29 cellular contexts compared by ENCODE assay signal in genomic region chr11:103737791-103738190, GRCh38.
DNase-seq lines count a peak whose midpoint lies in the region; ATAC-seq, FAIRE-seq and TF ChIP-seq lines count a peak whose summit lies in the region.
"Had no signal": no experiment of that assay in that cellular context is flagged by ENCODE, and none has a peak within 500 bp of the region (broad histone marks: within the 10 kb centered on the region; RNA-seq: fewer than 3 reads in every experiment).

No MANE protein-coding gene starts in this region.

- H3K4ac ChIP-seq in H1 (replicated peaks; ENCODE audit: insufficient read length, low read depth, low read length) (no peak overlapping the region), mesendoderm (ENCODE audit: low read depth, low read length) (no peak overlapping the region)

- no peak overlapping the region for H4K91ac ChIP-seq in H1 (replicated peaks; ENCODE audit: insufficient read length, low read length)

- H2BK5ac ChIP-seq in H1 (ENCODE audit: low read depth, low read length) (no peak overlapping the region), mesendoderm (ENCODE audit: low read length) (no peak overlapping the region)

- no peak overlapping the region for H3K23ac ChIP-seq in H1 (ENCODE audit: insufficient read length)
- H3K23ac ChIP-seq in mesendoderm (ENCODE audit: low read length): no peak overlapping the region

- DNase-seq in Right ventricle myocardium superior: peak; percentile 48
- no peak for DNase-seq in cardiac septum (ENCODE audit: low spot score)
- no peak for DNase-seq in H1 (ENCODE audit: low read depth in 1 of 2, low spot score in 2 of 2)
- DNase-seq in mesendoderm: peak; percentile 12
- DNase-seq in progenitor cell of endocrine pancreas (ENCODE audit: low spot score, unreplicated experiment): no peak
- DNase-seq in activated CD4-positive, alpha-beta T cell treated with anti-CD3 and anti-CD28 coated beads, Interleukin-2, amount 50 U/mL, for 48 hours: no peak
- no peak for DNase-seq in DMS114 treated with DMSO at 0.1 percent for 48 hours (lab: John Stamatoyannopoulos, UW; ENCODE audit: unreplicated experiment)
- DNase-seq: activated CD4-positive, alpha-beta T cell treated with anti-CD3 and anti-CD28 coated beads, Interleukin-2, amount 50 U/mL, for 4 hours; activated naive CD4-positive, alpha-beta T cell treated with anti-CD3 and anti-CD28 coated beads, Interleukin-2, amount 50 U/mL, for 16 hours; CD4-positive, CD25-positive, alpha-beta regulatory T cell; DMS153; esophagus squamous epithelium; foreskin melanocyte; hypothalamus; lower lobe of right lung; NCI-H1092 treated with DMSO at 0.1 percent for 48 hours; NCI-H187 treated with DMSO at 0.1 percent for 48 hours; NCI-H69; SJCRH30; stimulated activated naive CD4-positive, alpha-beta T cell treated with Interleukin-2 at 50 U/mL for 16 hours; T-helper 1 cell had no signal

- intact Hi-C loops in Right ventricle myocardium superior (cut with DNase I) (no loop called here), cardiac septum (cut with DNase I) (loop anchor here (5.0 kb wide), 2 partner anchors 55 to 65 kb away; no protein-coding TSS in a partner anchor)

- H3K27ac ChIP-seq in H1 (ENCODE audit: low read depth, low read length) (no peak overlapping the region), mesendoderm (ENCODE audit: low read depth, low read length) (no peak overlapping the region)
- H3K27ac ChIP-seq: esophagus squamous epithelium, lower lobe of right lung, prostate gland, SJCRH30 had no signal

- peaks cover 1% of the 10 kb centered on the region for H3K36me3 Mint-ChIP-seq in progenitor cell of endocrine pancreas (ENCODE audit: insufficient read depth)
- H3K36me3 Mint-ChIP-seq: CD4-positive, CD25-positive, alpha-beta regulatory T cell had no signal

- no peak overlapping the region for H3K14ac ChIP-seq in H1 (ENCODE audit: insufficient read length)

- H3K18ac ChIP-seq in H1 (ENCODE audit: extremely low read depth, low read length) (no peak overlapping the region), mesendoderm (ENCODE audit: low read length) (no peak overlapping the region)

- H2BK20ac ChIP-seq in H1 (ENCODE audit: low read length): no peak overlapping the region

- no peaks in the 10 kb centered on the region for H3K36me3 ChIP-seq in H1 (ENCODE audit: control insufficient read depth in 2 of 4, insufficient read depth in 4 of 4, low read length in 3 of 4)
- H3K36me3 ChIP-seq in mesendoderm (ENCODE audit: control insufficient read depth, insufficient read depth, low read length): no peaks in the 10 kb centered on the region
- H3K36me3 ChIP-seq: esophagus squamous epithelium, lower lobe of right lung, prostate gland, SJCRH30 had no signal

- H3K79me1 ChIP-seq in H1 (ENCODE audit: low read depth, low read length) (no peaks in the 10 kb centered on the region), mesendoderm (ENCODE audit: low read length) (no peaks in the 10 kb centered on the region)

- H3K9ac ChIP-seq in H1 (replicated peaks in 1 of 4; ENCODE audit: extremely low read depth in 1 of 4, low read depth in 3 of 4, low read length in 3 of 4) (no peak overlapping the region), mesendoderm (ENCODE audit: low read length) (no peak overlapping the region)

- H4K20me1 ChIP-seq in H1 (replicated peaks in 1 of 2; ENCODE audit: control insufficient read depth in 1 of 2, insufficient read depth in 2 of 2, low read length in 2 of 2): no peaks in the 10 kb centered on the region

- TF ChIP-seq CTCF in H1 (IDR thresholded peaks at IDR 0.05; ENCODE audit: control extremely low read depth in 1 of 3, insufficient read depth in 1 of 3, low read depth in 1 of 3, low read length in 3 of 3) (no peak), progenitor cell of endocrine pancreas (IDR thresholded peaks at IDR 0.05; ENCODE audit: unreplicated experiment) (no peak)

- H2BK15ac ChIP-seq in H1 (ENCODE audit: low read length): peak overlapping the region; percentile 36; the same call in 1 of the 2 replicates
- no peak overlapping the region for H2BK15ac ChIP-seq in mesendoderm (replicated peaks; ENCODE audit: low read depth)

- H3K4me1 Mint-ChIP-seq in progenitor cell of endocrine pancreas (ENCODE audit: low read depth): peaks cover 16% of the 10 kb centered on the region
- H3K4me1 Mint-ChIP-seq: activated T-helper 17 cell treated with anti-CD3 and anti-CD28 coated beads, Interleukin-2, amount 50 U/mL, for 72 hours had no signal

- no peak overlapping the region for H4K5ac ChIP-seq in H1 (ENCODE audit: insufficient read length, low read depth, low read length)
- no peak overlapping the region for H4K5ac ChIP-seq in mesendoderm (ENCODE audit: low read length)

- POLR2A ChIA-PET in H1 (lab: Charles Lee; ENCODE audit: partially characterized antibody): interaction anchor here (1.0 to 2.1 kb wide), 3 partner anchors 16 to 56 kb away, joined by 3 to 7 read pairs (median 4); no protein-coding TSS in a partner anchor

- H3K4me3 ChIP-seq in H1 (ENCODE audit: extremely low read depth in 1 of 4, insufficient read depth in 2 of 4, low read depth in 3 of 4, low read length in 4 of 4): no peak overlapping the region
- no peak overlapping the region for H3K4me3 ChIP-seq in mesendoderm (ENCODE audit: low read length)
- H3K4me3 ChIP-seq: esophagus squamous epithelium, lower lobe of right lung, prostate gland, SJCRH30 had no signal

- H3K27me3 ChIP-seq in H1 (replicated peaks in 1 of 4; ENCODE audit: control insufficient read depth in 3 of 4, extremely low read depth in 1 of 4, insufficient read depth in 3 of 4, low read length in 3 of 4): no peaks in the 10 kb centered on the region
- H3K27me3 ChIP-seq in mesendoderm (ENCODE audit: insufficient read depth, low read length, poor library complexity): no peaks in the 10 kb centered on the region
- H3K27me3 ChIP-seq: esophagus squamous epithelium, SJCRH30 had no signal

- peaks cover 6% of the 10 kb centered on the region for H3K9me3 Mint-ChIP-seq in progenitor cell of endocrine pancreas (ENCODE audit: low read depth)
- H3K9me3 Mint-ChIP-seq: activated T-helper 17 cell treated with anti-CD3 and anti-CD28 coated beads, Interleukin-2, amount 50 U/mL, for 72 hours; dendritic cell treated with granulocyte-macrophage colony-stimulating factor and Interleukin-4, amounts not matched to agents 40 ng/mL and 50 ng/mL, for 4 days had no signal

- no peak for FAIRE-seq in H1 (lab: Jason Lieb, UNC)
- FAIRE-seq: A204.1, keratinocyte, RCC 7860, urothelium cell line had no signal

- no peak overlapping the region for H3K4me3 Mint-ChIP-seq in progenitor cell of endocrine pancreas (ENCODE audit: low read depth)
- H3K4me3 Mint-ChIP-seq: activated T-helper 17 cell treated with anti-CD3 and anti-CD28 coated beads, Interleukin-2, amount 50 U/mL, for 72 hours; dendritic cell treated with granulocyte-macrophage colony-stimulating factor and Interleukin-4, amounts not matched to agents 40 ng/mL and 50 ng/mL, for 4 days had no signal

- ATAC-seq in Right ventricle myocardium superior (ENCODE audit: poor library complexity) (peak; percentile 70), GM18861 (IDR thresholded peaks at IDR 0.05; ENCODE audit: unreplicated experiment) (no peak)
- ATAC-seq: activated T-helper 17 cell treated with anti-CD3 and anti-CD28 coated beads, Interleukin-2, amount 50 U/mL, for 72 hours; lower lobe of right lung had no signal

- H2AK5ac ChIP-seq in H1 (ENCODE audit: low read depth, low read length) (no peak overlapping the region), mesendoderm (ENCODE audit: low read length) (no peak overlapping the region)

- no peaks in the 10 kb centered on the region for H3K79me2 ChIP-seq in H1 (ENCODE audit: control insufficient read depth in 1 of 2, insufficient read depth in 2 of 2, low read length in 2 of 2)
- H3K79me2 ChIP-seq in mesendoderm (ENCODE audit: control insufficient read depth, insufficient read depth, low read length): no peaks in the 10 kb centered on the region

- no peak overlapping the region for H4K8ac ChIP-seq in H1 (ENCODE audit: extremely low read depth, insufficient read depth, low read length)
- H4K8ac ChIP-seq in mesendoderm (ENCODE audit: low read depth, low read length): no peak overlapping the region

- no peaks in the 10 kb centered on the region for H3K9me3 ChIP-seq in H1 (ENCODE audit: insufficient read depth in 2 of 2, low read depth in 1 of 2, low read length in 1 of 2)
- H3K9me3 ChIP-seq: esophagus squamous epithelium, lower lobe of right lung, prostate gland, SJCRH30 had no signal

- no peak for TF ChIP-seq POLR2A in H1 (IDR thresholded peaks at IDR 0.05; ENCODE audit: control extremely low read depth in 1 of 2, low read depth in 2 of 2, low read length in 2 of 2)

- peak overlapping the region; percentile 81; the same call in 1 of the 2 replicates for H2AFZ ChIP-seq in H1 (ENCODE audit: low read length)

- CTCF ChIA-PET in H1 (lab: Charles Lee; ENCODE audit: partially characterized antibody): interaction anchor here (0.9 to 1.4 kb wide), 3 partner anchors 32 to 153 kb away, joined by 3 to 10 read pairs (median 4); no protein-coding TSS in a partner anchor

- H2BK120ac ChIP-seq in H1 (replicated peaks; ENCODE audit: low read depth, low read length): no peak overlapping the region
- H2BK120ac ChIP-seq in mesendoderm (ENCODE audit: low read depth, low read length): no peak overlapping the region

- no peak overlapping the region for H3K56ac ChIP-seq in H1 (replicated peaks; ENCODE audit: insufficient read length, low read depth, low read length)
- H3K56ac ChIP-seq in mesendoderm (ENCODE audit: low read length): no peak overlapping the region

- TF ChIP-seq RAD21 in H1 (IDR thresholded peaks at IDR 0.05 in 1 of 2, conservative IDR thresholded peaks at IDR 0.05 in 1 of 2; ENCODE audit: low read depth in 2 of 2, low read length in 2 of 2): no peak

- H3K27me3 Mint-ChIP-seq in progenitor cell of endocrine pancreas: no peaks in the 10 kb centered on the region
- H3K27me3 Mint-ChIP-seq: activated T-helper 17 cell treated with anti-CD3 and anti-CD28 coated beads, Interleukin-2, amount 50 U/mL, for 72 hours; CD4-positive, CD25-positive, alpha-beta regulatory T cell; dendritic cell treated with granulocyte-macrophage colony-stimulating factor and Interleukin-4, amounts not matched to agents 40 ng/mL and 50 ng/mL, for 4 days had no signal

- H3K4me2 ChIP-seq in H1 (ENCODE audit: insufficient read depth in 1 of 2, low read depth in 2 of 2, low read length in 2 of 2) (no peak overlapping the region), mesendoderm (ENCODE audit: low read length) (no peak overlapping the region)

- WGBS in H1 (ENCODE audit: extremely low coverage in 1 of 2, insufficient coverage in 1 of 2, insufficient read length in 1 of 2, insufficient replicate concordance in 2 of 2, low coverage in 1 of 2, low lambda C conversion rate in 2 of 2, missing lambda C conversion rate in 1 of 2), 2 experiments: 68% methylated on average over 3 of the region's 3 CpGs; no CpG with 5 or more reads in 1 of the 2 experiments
- no CpG with 5 or more reads among the region's 3 CpGs for WGBS in mesendoderm (ENCODE audit: extremely low coverage, insufficient coverage, low lambda C conversion rate)

- no peak overlapping the region for H2BK12ac ChIP-seq in H1 (ENCODE audit: low read depth, low read length)

- no peak for TF ChIP-seq EP300 in H1 (IDR thresholded peaks at IDR 0.05; ENCODE audit: borderline replicate concordance in 1 of 2, low read depth in 2 of 2, low read length in 2 of 2)

- H3K27ac Mint-ChIP-seq in progenitor cell of endocrine pancreas: no peak overlapping the region
- H3K27ac Mint-ChIP-seq: activated T-helper 17 cell treated with anti-CD3 and anti-CD28 coated beads, Interleukin-2, amount 50 U/mL, for 72 hours; dendritic cell treated with granulocyte-macrophage colony-stimulating factor and Interleukin-4, amounts not matched to agents 40 ng/mL and 50 ng/mL, for 4 days had no signal

- H3K4me1 ChIP-seq in H1 (replicated peaks in 1 of 4; ENCODE audit: control insufficient read depth in 3 of 4, insufficient read depth in 4 of 4, low read length in 3 of 4) (peaks cover 0 to 6% (median 4%) of the 10 kb centered on the region in 4 experiments; a peak in 4 of 7 replicates), mesendoderm (ENCODE audit: control insufficient read depth, low read depth, low read length) (peaks cover 5% of the 10 kb centered on the region)
- H3K4me1 ChIP-seq: esophagus squamous epithelium, lower lobe of right lung, prostate gland, SJCRH30 had no signal

- H3K23me2 ChIP-seq in H1 (ENCODE audit: low read depth, low read length): no peaks in the 10 kb centered on the region

Comparison
In these comparisons a context has a peak if more than half of its experiments do, and no peak if none do; other contexts are left out.
1. DNase-seq: peak in Right ventricle myocardium superior (single experiment) and mesendoderm (single experiment); none in cardiac septum (single experiment), H1 (0 of 2), progenitor cell of endocrine pancreas (single experiment), activated CD4-positive, alpha-beta T cell treated with anti-CD3 and anti-CD28 coated beads, Interleukin-2, amount 50 U/mL, for 48 hours (0 of 2) and DMS114 treated with DMSO at 0.1 percent for 48 hours (single experiment).